11 cellular contexts compared by ENCODE assay signal in genomic region chr7:15684834-15685233, GRCh38. TPM values are rescaled to one million over a fixed set of nuclear protein-coding genes. Genes with fewer than 3 reads are reported as not detected.
DNase-seq lines count a peak whose midpoint lies in the region; ATAC-seq and TF ChIP-seq lines count a peak whose summit lies in the region.
"Had no signal": no experiment of that assay in that cellular context is flagged by ENCODE, and none has a peak within 500 bp of the region (broad histone marks: within the 10 kb centered on the region; RNA-seq: fewer than 3 reads in every experiment).

No MANE protein-coding gene starts in this region.

- H3K36me3 ChIP-seq in esophagus squamous epithelium (no peaks in the 10 kb centered on the region), muscle layer of duodenum (ENCODE audit: control insufficient read depth in 1 of 2, insufficient read depth in 2 of 2, low read length in 2 of 2) (no peaks in the 10 kb centered on the region), upper lobe of right lung (no peaks in the 10 kb centered on the region)

- DNase-seq in NCI-H524 (lab: John Stamatoyannopoulos, UW) (peak; percentile 67 to 90), NCI-H524 treated with DMSO at 0.1 percent for 48 hours (lab: John Stamatoyannopoulos, UW) (no peak), esophagus squamous epithelium (lab: John Stamatoyannopoulos, UW) (no peak), upper lobe of right lung (no peak), MV-4-11 (lab: John Stamatoyannopoulos, UW) (no peak)
- no peak for DNase-seq in activated CD4-positive, alpha-beta T cell treated with anti-CD3 and anti-CD28 coated beads for 4 hours
- DNase-seq in activated T-cell treated with anti-CD3 and anti-CD28 coated beads, Interleukin-2, amount 50 U/mL, for 48 hours: no peak
- DNase-seq: GF-D8; stimulated activated naive CD8-positive, alpha-beta T cell treated with anti-CD3 and anti-CD28 coated beads, Interleukin-15, Interleukin-2, amounts not matched to agents 100 U/mL and 50 U/mL, for 24 hours; T-helper 9 cell had no signal

- H3K4me1 ChIP-seq in esophagus squamous epithelium (peaks cover 0 to 9% (median 2%) of the 10 kb centered on the region in 3 donors), muscle layer of duodenum (ENCODE audit: control insufficient read depth in 1 of 2, insufficient read depth in 2 of 2, low read length in 2 of 2) (peaks cover 0 to 15% of the 10 kb centered on the region in 2 donors), upper lobe of right lung (no peaks in the 10 kb centered on the region)

- H3K27ac ChIP-seq in esophagus squamous epithelium (peak overlapping the region in 3 of 4 donors; percentile 71 to 84 (median 84)), muscle layer of duodenum (ENCODE audit: low read length) (peak overlapping the region; percentile 20), upper lobe of right lung (peak overlapping the region; percentile 32)

- H3K27me3 ChIP-seq in esophagus squamous epithelium: peaks cover 0 to 52% (median 2%) of the 10 kb centered on the region in 4 donors
- peaks cover 21% of the 10 kb centered on the region for H3K27me3 ChIP-seq in muscle layer of duodenum (ENCODE audit: low read depth, low read length)
- peaks cover 38% of the 10 kb centered on the region for H3K27me3 ChIP-seq in upper lobe of right lung

- H3K9me3 ChIP-seq in esophagus squamous epithelium (no peaks in the 10 kb centered on the region), muscle layer of duodenum (ENCODE audit: control insufficient read depth in 1 of 2, low read length in 2 of 2) (no peaks in the 10 kb centered on the region), upper lobe of right lung (no peaks in the 10 kb centered on the region)

- intact Hi-C loops in esophagus squamous epithelium (cut with DNase I): no loop called here
- intact Hi-C loops in upper lobe of right lung (cut with DNase I): no loop called here

- no peak for ATAC-seq in upper lobe of right lung
- ATAC-seq: stimulated activated naive CD8-positive, alpha-beta T cell treated with anti-CD3 and anti-CD28 coated beads, Interleukin-15, Interleukin-2, amounts not matched to agents 100 U/mL and 50 U/mL, for 24 hours had no signal

- TF ChIP-seq POLR2A in esophagus squamous epithelium (IDR thresholded peaks at IDR 0.05): no peak

- WGBS in esophagus squamous epithelium, 2 donors: 17 to 20% methylated on average over 9 of the region's 9 CpGs

- TF ChIP-seq CTCF in esophagus squamous epithelium (IDR thresholded peaks at IDR 0.05) (no peak), upper lobe of right lung (IDR thresholded peaks at IDR 0.05) (no peak)

- H3K4me3 ChIP-seq in esophagus squamous epithelium (peak overlapping the region; percentile 11 to 70 (median 53)), muscle layer of duodenum (ENCODE audit: low read depth in 1 of 2, low read length in 2 of 2) (peak overlapping the region; percentile 68 to 69), upper lobe of right lung (peak overlapping the region; percentile 54)

RNA-seq across cellular contexts. Expression of gene MEOX2, which starts 1.6 kb away (rescaled TPM):
- total RNA-seq in esophagus squamous epithelium (1 to 10 TPM in 3 of 4 donors, under 1 TPM in 1; 0.19 to 3.2 (median 2.0) TPM), upper lobe of right lung (21.9 TPM)

Comparison
In these comparisons a context has a peak if more than half of its experiments do, and no peak if none do; other contexts are left out.
1. DNase-seq: peak in NCI-H524 (2 of 2); none in NCI-H524 treated with DMSO at 0.1 percent for 48 hours (single experiment), esophagus squamous epithelium (single experiment), upper lobe of right lung (single experiment), activated CD4-positive, alpha-beta T cell treated with anti-CD3 and anti-CD28 coated beads for 4 hours (0 of 2), activated T-cell treated with anti-CD3 and anti-CD28 coated beads, Interleukin-2, amount 50 U/mL, for 48 hours (0 of 2) and MV-4-11 (single experiment).
2. H3K27ac ChIP-seq: peak in every context shown above with its lines; median percentile 84 in esophagus squamous epithelium; 32 in upper lobe of right lung; 20 in muscle layer of duodenum.
3. Peak in every context shown above with its lines, with median percentiles within 50 percentile points of each other: H3K4me3 ChIP-seq.